Comparison of ENCODE assay signal across 8 cellular contexts in the genomic region with DNA sequence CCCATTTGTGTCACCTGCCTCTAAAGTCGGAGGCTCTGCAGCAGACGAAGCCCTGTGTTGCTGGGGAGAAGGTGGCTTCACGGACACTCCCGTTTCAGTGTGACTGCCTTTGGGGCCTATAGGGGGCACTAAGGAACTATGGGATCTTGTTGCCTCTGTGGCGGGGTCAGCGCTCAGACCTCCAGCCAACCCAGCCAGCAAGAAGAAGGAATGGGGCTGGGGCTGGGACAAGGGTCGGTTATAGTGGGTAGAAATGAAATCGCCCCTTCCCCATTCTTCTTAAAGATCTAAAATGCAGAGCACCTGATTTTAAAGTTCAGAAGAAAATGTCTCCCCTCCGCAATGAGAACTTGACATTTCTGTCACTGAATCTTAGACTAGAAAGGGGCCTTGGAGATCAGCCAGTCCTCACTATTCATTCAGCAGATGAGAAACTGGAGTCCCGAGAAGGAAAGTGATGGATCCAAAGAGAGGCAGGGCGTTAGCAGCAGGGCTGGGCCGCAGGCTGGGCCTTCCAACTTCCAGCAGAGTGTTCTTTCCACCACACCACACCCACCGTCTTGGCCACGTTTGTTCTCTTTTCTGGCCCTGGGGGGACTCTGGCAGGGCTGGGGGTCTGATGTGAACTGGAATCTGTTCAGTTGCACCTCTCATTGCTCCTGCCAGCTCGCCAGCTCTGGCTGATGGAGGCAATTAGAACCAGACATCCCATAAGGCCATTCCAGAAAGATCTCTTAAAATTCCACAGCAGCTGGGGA.
DNase-seq lines count a peak whose midpoint lies in the region; ATAC-seq and TF ChIP-seq lines count a peak whose summit lies in the region.

No MANE protein-coding gene starts in this region.

- H3K79me2 ChIP-seq in DND-41 (ENCODE audit: insufficient read depth, low read length) = no peaks in the 10 kb centered on the region

- no peak overlapping the region for H2AFZ ChIP-seq in DND-41 (ENCODE audit: low read depth, low read length)

- H3K9me3 ChIP-seq in DND-41 (ENCODE audit: insufficient read depth, low read length, severe bottlenecking) (no peaks in the 10 kb centered on the region), HUES48 (ENCODE audit: control insufficient read depth, insufficient read depth, low read length) (no peaks in the 10 kb centered on the region), endodermal cell (ENCODE audit: control insufficient read depth, low read length) (no peaks in the 10 kb centered on the region), aorta (ENCODE audit: control insufficient read depth, low read length) (no peaks in the 10 kb centered on the region)

- no peak overlapping the region for H3K4me2 ChIP-seq in DND-41 (ENCODE audit: insufficient read depth, low read length)

- 0 out of 2 replicates have a peak, but pooled peaks cover 5% of the 10 kb centered on the region for H4K20me1 ChIP-seq in DND-41 (ENCODE audit: insufficient read depth, low read length)

- DNase-seq in DND-41 = no peak
- peak; percentile 62 for DNase-seq in RPMI7951 (ENCODE audit: low read depth)
- DNase-seq in endodermal cell = peak; percentile 91
- peak in 1 of 2 experiments; percentile 58 for DNase-seq in mesothelial cell of epicardium (ENCODE audit: low spot score in 2 of 2, unreplicated experiment in 2 of 2)
- DNase-seq in aorta = peak in 1 of 2 donors; percentile 59
- no peak for DNase-seq in amniotic stem cell (lab: John Stamatoyannopoulos, UW)

- 7 to 41% methylated on average over 3 to 15 of the region's 15 CpGs for WGBS in endodermal cell (ENCODE audit: insufficient coverage in 1 of 2, insufficient read length in 1 of 2), 2 experiments
- WGBS in aorta, 2 donors = 46 to 53% methylated on average over 15 of the region's 15 CpGs

- no peak overlapping the region for H3K27ac ChIP-seq in DND-41 (ENCODE audit: low read length)
- H3K27ac ChIP-seq in HUES48 (ENCODE audit: low read depth, low read length) = peak overlapping the region; percentile 16
- H3K27ac ChIP-seq in endodermal cell (ENCODE audit: low read depth, low read length) = peak overlapping the region; percentile 47
- no peak overlapping the region for H3K27ac ChIP-seq in aorta (ENCODE audit: low read depth in 1 of 2, low read length in 2 of 2)

- no peaks in the 10 kb centered on the region for H3K36me3 Mint-ChIP-seq in endodermal cell (ENCODE audit: low read depth)
- H3K36me3 Mint-ChIP-seq in mesothelial cell of epicardium = no peaks in the 10 kb centered on the region

- H3K27ac Mint-ChIP-seq in endodermal cell (no peak overlapping the region), mesothelial cell of epicardium (peak overlapping the region; percentile 94)

- no peak overlapping the region for H3K4me3 ChIP-seq in DND-41 (ENCODE audit: low read depth in 1 of 2, low read length in 2 of 2)
- H3K4me3 ChIP-seq in HUES48 (ENCODE audit: low read depth, low read length) = no peak overlapping the region
- H3K4me3 ChIP-seq in endodermal cell (ENCODE audit: low read length) = no peak overlapping the region
- H3K4me3 ChIP-seq in aorta (ENCODE audit: low read length in 2 of 2) = no peak overlapping the region

- H3K4me1 ChIP-seq in DND-41 (ENCODE audit: insufficient read depth, low read length) (no peaks in the 10 kb centered on the region), HUES48 (ENCODE audit: control insufficient read depth, insufficient read depth, low read length) (peaks cover 25% of the 10 kb centered on the region), endodermal cell (ENCODE audit: control insufficient read depth, insufficient read depth, low read length) (peaks cover 9% of the 10 kb centered on the region), aorta (ENCODE audit: control insufficient read depth in 1 of 2, insufficient read depth in 2 of 2, low read length in 2 of 2) (no peaks in the 10 kb centered on the region)

- H3K4me3 Mint-ChIP-seq in endodermal cell (no peak overlapping the region), mesothelial cell of epicardium (no peak overlapping the region)

- H3K4me1 Mint-ChIP-seq in endodermal cell (peaks cover 59% of the 10 kb centered on the region), mesothelial cell of epicardium (peaks cover 84% of the 10 kb centered on the region)

- no peaks in the 10 kb centered on the region for H3K36me3 ChIP-seq in DND-41 (ENCODE audit: insufficient read depth, low read length)
- no peaks in the 10 kb centered on the region for H3K36me3 ChIP-seq in HUES48 (ENCODE audit: control insufficient read depth, insufficient read depth, low read length)
- no peaks in the 10 kb centered on the region for H3K36me3 ChIP-seq in endodermal cell (ENCODE audit: control insufficient read depth, insufficient read depth, low read length)
- H3K36me3 ChIP-seq in aorta (ENCODE audit: control insufficient read depth in 1 of 2, insufficient read depth in 2 of 2, low read length in 1 of 2) = no peaks in the 10 kb centered on the region

- TF ChIP-seq CTCF in DND-41 (IDR thresholded peaks at IDR 0.05; ENCODE audit: borderline replicate concordance, extremely low read depth, low read length, poor library complexity, severe bottlenecking) (peak; percentile 55), endodermal cell (conservative IDR thresholded peaks at IDR 0.05) (peak; percentile 94), mesothelial cell of epicardium (IDR thresholded peaks at IDR 0.05; ENCODE audit: unreplicated experiment) (peak; percentile 67)

- H3K27me3 ChIP-seq in DND-41 (ENCODE audit: insufficient read depth, low read length, poor library complexity) = peaks cover 15% of the 10 kb centered on the region
- H3K27me3 ChIP-seq in HUES48 (ENCODE audit: control insufficient read depth, insufficient read depth, low read length) = peaks cover 20% of the 10 kb centered on the region
- H3K27me3 ChIP-seq in endodermal cell (ENCODE audit: control insufficient read depth, insufficient read depth, low read length, poor library complexity, severe bottlenecking) = no peaks in the 10 kb centered on the region
- H3K27me3 ChIP-seq in aorta (ENCODE audit: control insufficient read depth in 1 of 2, insufficient read depth in 2 of 2, low read length in 1 of 2) = peaks cover 0 to 2% of the 10 kb centered on the region in 2 donors

- intact Hi-C loops in aorta (cut with DNase I) = loop anchor here in 1 of 2 donors (10.0 kb wide), 2 partner anchors 216 to 556 kb away; no protein-coding TSS in a partner anchor

- H3K27me3 Mint-ChIP-seq in endodermal cell (ENCODE audit: insufficient read depth) (no peaks in the 10 kb centered on the region), mesothelial cell of epicardium (ENCODE audit: low read depth) (no peaks in the 10 kb centered on the region)

- H3K9me3 Mint-ChIP-seq in endodermal cell (no peaks in the 10 kb centered on the region), mesothelial cell of epicardium (no peaks in the 10 kb centered on the region)

- ATAC-seq in DND-41 (ENCODE audit: insufficient read depth, low read depth) = peak; percentile 53; the same call in 1 of the 3 replicates
- peak; percentile 87 for ATAC-seq in GM21360 (IDR thresholded peaks at IDR 0.05; ENCODE audit: unreplicated experiment)
- peak; percentile 86 for ATAC-seq in aorta (ENCODE audit: low FRiP score)

- H3K9ac ChIP-seq in DND-41 (ENCODE audit: low read depth, low read length) (no peak overlapping the region), HUES48 (ENCODE audit: low read depth, low read length) (no peak overlapping the region), endodermal cell (ENCODE audit: extremely low read depth, low read length, poor library complexity, severe bottlenecking) (no peak overlapping the region)

Comparison
In these comparisons a context has a peak if more than half of its experiments do, and no peak if none do; other contexts are left out.
1. DNase-seq: peak in RPMI7951 (single experiment) and endodermal cell (single experiment); none in DND-41 (single experiment) and amniotic stem cell (single experiment).
2. H3K27ac ChIP-seq: peak in HUES48 (single experiment) and endodermal cell (single experiment); none in DND-41 (single experiment) and aorta (0 of 2).
3. Peak in every context shown above with its lines, with median percentiles within 50 percentile points of each other: ATAC-seq and CTCF ChIP-seq.